ENCODE assay signal across 8 cellular contexts in genomic region chr19:1905863-1906375, GRCh38. TPM values are rescaled to one million over a fixed set of nuclear protein-coding genes. Genes with fewer than 3 reads are reported as not detected.
DNase-seq lines count a peak whose midpoint lies in the region; ATAC-seq and TF ChIP-seq lines count a peak whose summit lies in the region.

No MANE protein-coding gene starts in this region.

- no peak for DNase-seq in activated naive CD4-positive, alpha-beta T cell (lab: John Stamatoyannopoulos, UW)
- DNase-seq in body of pancreas (no peak), memory B cell (ENCODE audit: low spot score in 2 of 2) (no peak), type B pancreatic cell (ENCODE audit: extremely low spot score, unreplicated experiment) (no peak), NCI-H146 (lab: John Stamatoyannopoulos, UW) (no peak), GM19240 (ENCODE audit: insufficient read length, low spot score) (no peak), SHP77 (lab: John Stamatoyannopoulos, UW) (no peak)

- no peaks in the 10 kb centered on the region for H3K36me3 Mint-ChIP-seq in activated naive CD4-positive, alpha-beta T cell treated with anti-CD3 and anti-CD28 coated beads, Interleukin-2, amount 50 U/mL, for 24 hours
- H3K36me3 Mint-ChIP-seq in memory B cell: peaks cover 2% of the 10 kb centered on the region
- H3K36me3 Mint-ChIP-seq in type B pancreatic cell: peaks cover 7% of the 10 kb centered on the region

- no peaks in the 10 kb centered on the region for H3K27me3 Mint-ChIP-seq in activated naive CD4-positive, alpha-beta T cell treated with anti-CD3 and anti-CD28 coated beads, Interleukin-2, amount 50 U/mL, for 24 hours
- H3K27me3 Mint-ChIP-seq in memory B cell (no peaks in the 10 kb centered on the region), type B pancreatic cell (no peaks in the 10 kb centered on the region)

- intact Hi-C loops in body of pancreas (cut with DNase I): no loop called here

- peaks cover 43% of the 10 kb centered on the region for H3K4me1 Mint-ChIP-seq in activated naive CD4-positive, alpha-beta T cell treated with anti-CD3 and anti-CD28 coated beads, Interleukin-2, amount 50 U/mL, for 24 hours
- H3K4me1 Mint-ChIP-seq in memory B cell: peaks cover 28% of the 10 kb centered on the region
- peaks cover 17% of the 10 kb centered on the region for H3K4me1 Mint-ChIP-seq in type B pancreatic cell (ENCODE audit: unreplicated experiment)

- no peaks in the 10 kb centered on the region for H3K36me3 ChIP-seq in body of pancreas (replicated peaks in 1 of 2; ENCODE audit: insufficient read depth in 1 of 2, low read depth in 2 of 2)

- WGBS in body of pancreas, 2 donors: 69 to 72% methylated on average over 15 of the region's 15 CpGs

- peak overlapping the region in 1 of 2 donors; percentile 39 for H3K4me3 ChIP-seq in body of pancreas

- H3K9me3 Mint-ChIP-seq in activated naive CD4-positive, alpha-beta T cell treated with anti-CD3 and anti-CD28 coated beads, Interleukin-2, amount 50 U/mL, for 24 hours: no peaks in the 10 kb centered on the region
- H3K9me3 Mint-ChIP-seq in memory B cell (no peaks in the 10 kb centered on the region), type B pancreatic cell (no peaks in the 10 kb centered on the region)

- H3K4me3 Mint-ChIP-seq in activated naive CD4-positive, alpha-beta T cell treated with anti-CD3 and anti-CD28 coated beads, Interleukin-2, amount 50 U/mL, for 24 hours: peak overlapping the region; percentile 94
- H3K4me3 Mint-ChIP-seq in memory B cell: peak overlapping the region; percentile 94
- H3K4me3 Mint-ChIP-seq in type B pancreatic cell: peak overlapping the region; percentile 94

- no peaks in the 10 kb centered on the region for H3K27me3 ChIP-seq in body of pancreas

- peak overlapping the region; percentile 83 for H3K27ac Mint-ChIP-seq in activated naive CD4-positive, alpha-beta T cell treated with anti-CD3 and anti-CD28 coated beads, Interleukin-2, amount 50 U/mL, for 24 hours
- H3K27ac Mint-ChIP-seq in memory B cell (peak overlapping the region; percentile 93), type B pancreatic cell (peak overlapping the region; percentile 97)

- H3K4me1 ChIP-seq in body of pancreas: peaks cover 67% of the 10 kb centered on the region

- no peak for ATAC-seq in body of pancreas
- ATAC-seq in memory B cell (ENCODE audit: low read depth): no peak

- peak overlapping the region; percentile 6 to 95 (median 89) for H3K27ac ChIP-seq in body of pancreas

- TF ChIP-seq CTCF in body of pancreas (IDR thresholded peaks at IDR 0.05) (no peak), type B pancreatic cell (conservative IDR thresholded peaks at IDR 0.05) (no peak)

- no peak for TF ChIP-seq POLR2A in body of pancreas (IDR thresholded peaks at IDR 0.05)

- H3K9me3 ChIP-seq in body of pancreas: no peaks in the 10 kb centered on the region

RNA-seq across cellular contexts. Expression of gene ADAT3, which starts 0.7 kb away (rescaled TPM):
- total RNA-seq in body of pancreas: 10 to 100 TPM; 10.5 to 13.7 TPM
- total RNA-seq in type B pancreatic cell (ENCODE audit: low replicate concordance): 12.1 and 13.9 TPM in 2 replicates

RNA-seq across cellular contexts. Expression of gene SCAMP4, which starts 0.7 kb away (rescaled TPM):
- total RNA-seq in body of pancreas (10 to 100 TPM; 37.6 to 67.2 TPM), type B pancreatic cell (ENCODE audit: low replicate concordance) (76.9 and 90.6 TPM in 2 replicates)

RNA-seq across cellular contexts. Expression of gene ABHD17A, which starts 20.6 kb away (rescaled TPM):
- total RNA-seq in body of pancreas (100 to 1,000 TPM in 1 of 2 donors, 10 to 100 TPM in 1; 56.8 to 100 TPM), type B pancreatic cell (ENCODE audit: low replicate concordance) (60.4 and 62.0 TPM in 2 replicates)

RNA-seq across cellular contexts. Expression of gene CSNK1G2, which starts 35.1 kb away (rescaled TPM):
- total RNA-seq in body of pancreas (10 to 100 TPM; 35.3 to 65.6 TPM), type B pancreatic cell (ENCODE audit: low replicate concordance) (68.9 and 71.6 TPM in 2 replicates)

RNA-seq across cellular contexts. Expression of gene KLF16, which starts 42.5 kb away (rescaled TPM):
- 1 to 10 TPM; 2.3 to 3.6 TPM for total RNA-seq in body of pancreas
- total RNA-seq in type B pancreatic cell (ENCODE audit: low replicate concordance): 17.9 and 18.1 TPM in 2 replicates
